ENCODE assay signal across 9 cellular contexts in the genomic region with DNA sequence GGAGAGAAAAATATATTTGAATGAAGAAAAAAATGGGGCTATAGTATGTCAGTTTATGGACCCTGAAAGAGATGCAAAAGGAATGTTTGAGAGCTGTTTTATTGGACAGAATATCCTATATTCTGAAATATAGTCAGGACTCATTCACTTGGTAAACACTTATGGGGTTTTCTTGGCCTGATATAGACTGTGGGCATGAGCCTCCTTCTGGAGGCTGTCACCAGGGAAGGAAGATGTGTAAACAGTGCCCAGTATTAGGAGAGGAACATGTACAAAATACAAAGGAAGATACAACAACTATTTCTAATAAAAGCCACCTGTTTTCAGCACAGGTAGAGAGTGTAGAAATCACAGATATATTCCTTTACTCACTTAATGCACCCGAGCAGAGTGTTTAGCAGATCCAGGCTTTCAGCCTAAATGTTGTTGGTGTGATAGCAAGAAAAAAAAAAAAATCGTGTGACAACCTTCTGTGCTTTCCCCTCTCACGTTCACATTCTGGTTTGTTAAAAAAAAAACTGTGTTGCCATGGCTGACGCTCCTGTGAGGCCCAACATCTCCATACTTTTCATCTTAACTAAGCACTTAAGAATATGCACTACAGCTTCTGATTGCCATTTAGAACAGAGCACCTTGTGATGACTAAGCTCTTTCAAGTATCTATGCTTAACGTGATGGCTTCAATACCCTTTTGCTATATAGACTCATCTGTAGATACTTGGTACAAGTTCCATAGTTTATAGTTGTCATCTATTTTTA.
DNase-seq lines count a peak whose midpoint lies in the region; ATAC-seq, FAIRE-seq and TF ChIP-seq lines count a peak whose summit lies in the region.
"Had no signal": no experiment of that assay in that cellular context is flagged by ENCODE, and none has a peak within 500 bp of the region (broad histone marks: within the 10 kb centered on the region; RNA-seq: fewer than 3 reads in every experiment).

No MANE protein-coding gene starts in this region.

- no peak overlapping the region for H3K4me3 ChIP-seq in bronchial epithelial cell (ENCODE audit: low read depth, low read length)

- no peaks in the 10 kb centered on the region for H3K27me3 Mint-ChIP-seq in nephron (ENCODE audit: low read depth)

- ATAC-seq in HG03442 (IDR thresholded peaks at IDR 0.05; ENCODE audit: unreplicated experiment) (peak; percentile 63), GM21360 (IDR thresholded peaks at IDR 0.05; ENCODE audit: unreplicated experiment) (no peak)

- no peaks in the 10 kb centered on the region for H3K36me3 Mint-ChIP-seq in nephron (ENCODE audit: low read depth)

- H3K27ac Mint-ChIP-seq in nephron = peak overlapping the region in 2 of 3 experiments; percentile 48 to 52

- H3K9me3 Mint-ChIP-seq in nephron = no peaks in the 10 kb centered on the region

- H3K36me3 ChIP-seq in bronchial epithelial cell (ENCODE audit: control insufficient read depth, insufficient read depth, low read length) = no peaks in the 10 kb centered on the region

- DNase-seq in ELR (ENCODE audit: low read depth) (peak; percentile 42), bronchial epithelial cell (ENCODE audit: low read depth) (peak; percentile 64), HK-2 (ENCODE audit: unreplicated experiment) (no peak), kidney glomerular epithelial cell (lab: John Stamatoyannopoulos, UW) (no peak), NCI-H1694 (lab: John Stamatoyannopoulos, UW) (no peak)
- DNase-seq: NCI-H146 had no signal

- TF ChIP-seq CTCF in bronchial epithelial cell (IDR thresholded peaks at IDR 0.05; ENCODE audit: insufficient read depth, low read length, severe bottlenecking) (no peak), nephron (IDR thresholded peaks at IDR 0.05; ENCODE audit: unreplicated experiment in 3 of 3) (no peak)

- H3K4me1 Mint-ChIP-seq in nephron = peaks cover 62% of the 10 kb centered on the region

- no peak for FAIRE-seq in bronchial epithelial cell (lab: Jason Lieb, UNC)

- no peak overlapping the region for H3K4me3 Mint-ChIP-seq in nephron

- H3K27me3 ChIP-seq in bronchial epithelial cell (ENCODE audit: control insufficient read depth, insufficient read depth, low read length) = no peaks in the 10 kb centered on the region

Comparison
In these comparisons a context has a peak if more than half of its experiments do, and no peak if none do; other contexts are left out.
1. DNase-seq: peak in ELR (single experiment) and bronchial epithelial cell (single experiment); none in HK-2 (single experiment), kidney glomerular epithelial cell (single experiment) and NCI-H1694 (single experiment).